26 cellular contexts compared by ENCODE assay signal in genomic region chr20:49976542-49976941, GRCh38. TPM values are rescaled to one million over a fixed set of nuclear protein-coding genes. Genes with fewer than 3 reads are reported as not detected.
DNase-seq lines count a peak whose midpoint lies in the region; ATAC-seq and TF ChIP-seq lines count a peak whose summit lies in the region.
"Had no signal": no experiment of that assay in that cellular context is flagged by ENCODE, and none has a peak within 500 bp of the region (broad histone marks: within the 10 kb centered on the region; RNA-seq: fewer than 3 reads in every experiment).

No MANE protein-coding gene starts in this region.

- no peaks in the 10 kb centered on the region for H3K27me3 ChIP-seq in MG63
- H3K27me3 ChIP-seq: uterus had no signal

- ATAC-seq in HG03439 (IDR thresholded peaks at IDR 0.05; ENCODE audit: unreplicated experiment), result no peak
- ATAC-seq: activated CD4-positive, CD25-positive, alpha-beta regulatory T cell treated with anti-CD3 and anti-CD28 coated beads, Interleukin-2, amount 50 U/mL, for 24 hours; activated CD8-positive, alpha-beta T cell treated with anti-CD3 and anti-CD28 coated beads for 36 hours; heart right ventricle; sciatic nerve had no signal

- H3K27ac Mint-ChIP-seq in progenitor cell of endocrine pancreas, result peak overlapping the region; percentile 62
- H3K27ac Mint-ChIP-seq: activated CD8-positive, alpha-beta T cell treated with anti-CD3 and anti-CD28 coated beads for 36 hours; activated naive CD4-positive, alpha-beta T cell treated with anti-CD3 and anti-CD28 coated beads for 36 hours; nephron had no signal

- no peaks in the 10 kb centered on the region for H3K9me3 Mint-ChIP-seq in progenitor cell of endocrine pancreas (ENCODE audit: low read depth)
- H3K9me3 Mint-ChIP-seq: activated CD8-positive, alpha-beta T cell treated with anti-CD3 and anti-CD28 coated beads for 36 hours; activated naive CD4-positive, alpha-beta T cell treated with anti-CD3 and anti-CD28 coated beads for 36 hours; nephron had no signal

- peaks cover 5% of the 10 kb centered on the region for H3K4me1 Mint-ChIP-seq in progenitor cell of endocrine pancreas (ENCODE audit: low read depth)

- H3K4me3 ChIP-seq in MG63 (no peak overlapping the region), epithelial cell of esophagus (ENCODE audit: low read length) (no peak overlapping the region)
- H3K4me3 ChIP-seq: coronary artery, heart right ventricle, left ventricle myocardium inferior, uterus had no signal

- H3K27me3 Mint-ChIP-seq in progenitor cell of endocrine pancreas, result peaks cover 23% of the 10 kb centered on the region
- H3K27me3 Mint-ChIP-seq: activated CD8-positive, alpha-beta T cell treated with anti-CD3 and anti-CD28 coated beads for 36 hours had no signal

- H3K36me3 ChIP-seq in MG63, result no peaks in the 10 kb centered on the region
- H3K36me3 ChIP-seq: heart right ventricle, left ventricle myocardium inferior, uterus had no signal

- no peaks in the 10 kb centered on the region for H3K9me3 ChIP-seq in MG63
- H3K9me3 ChIP-seq: heart right ventricle, left ventricle myocardium inferior, SK-N-SH, uterus had no signal

- TF ChIP-seq CTCF in epithelial cell of esophagus (IDR thresholded peaks at IDR 0.05; ENCODE audit: insufficient read depth, low read depth, low read length, missing control alignments) (no peak), progenitor cell of endocrine pancreas (IDR thresholded peaks at IDR 0.05; ENCODE audit: unreplicated experiment) (no peak)

- no peaks in the 10 kb centered on the region for H3K36me3 Mint-ChIP-seq in progenitor cell of endocrine pancreas (ENCODE audit: insufficient read depth)

- DNase-seq in EL (peak; percentile 39), MG63 (peak; percentile 53), epithelial cell of esophagus (ENCODE audit: low read depth) (peak; percentile 68), progenitor cell of endocrine pancreas (ENCODE audit: low spot score, unreplicated experiment) (no peak), COR-L47 (lab: John Stamatoyannopoulos, UW) (no peak), occipital lobe (lab: John Stamatoyannopoulos, UW) (no peak)
- no peak for DNase-seq in activated effector memory CD4-positive, alpha-beta T cell treated with Interleukin-2 at 50 U/mL for 16 hours
- DNase-seq: activated CD8-positive, alpha-beta T cell treated with anti-CD3 and anti-CD28 coated beads for 36 hours; activated naive CD4-positive, alpha-beta T cell treated with anti-CD3 and anti-CD28 coated beads for 36 hours; amniotic stem cell; GDM1; H7; heart right ventricle; left ventricle myocardium inferior; midbrain; NCI-H1417 treated with DMSO at 0.1 percent for 48 hours; NCI-H2171; NCI-H524 treated with DMSO at 0.1 percent for 48 hours; SK-N-SH; T-helper 9 cell; uterus had no signal

- no peak overlapping the region for H3K4me3 Mint-ChIP-seq in progenitor cell of endocrine pancreas (ENCODE audit: low read depth)
- H3K4me3 Mint-ChIP-seq: activated CD8-positive, alpha-beta T cell treated with anti-CD3 and anti-CD28 coated beads for 36 hours; activated naive CD4-positive, alpha-beta T cell treated with anti-CD3 and anti-CD28 coated beads for 36 hours; nephron had no signal

RNA-seq across cellular contexts. Expression of gene SNAI1, which starts 6.2 kb away (rescaled TPM):
- 0.12 and 0.82 TPM in 2 replicates for total RNA-seq in MG63 (2014; rRNA removed; shearing (Covaris generic); ENCODE audit: low replicate concordance)
- total RNA-seq in progenitor cell of endocrine pancreas, result 1.3 and 1.7 TPM in 2 replicates
- total RNA-seq in occipital lobe, result not detected

RNA-seq across cellular contexts. Expression of gene RNF114, which starts 40.3 kb away (rescaled TPM):
- 86.6 and 89.6 TPM in 2 replicates for total RNA-seq in MG63 (2014; rRNA removed; shearing (Covaris generic); ENCODE audit: low replicate concordance)
- total RNA-seq in progenitor cell of endocrine pancreas, result 56.6 and 62.3 TPM in 2 replicates
- 38.7 TPM for total RNA-seq in occipital lobe

Comparison
In these comparisons a context has a peak if more than half of its experiments do, and no peak if none do; other contexts are left out.
1. DNase-seq: peak in EL (single experiment), MG63 (single experiment) and epithelial cell of esophagus (single experiment); none in progenitor cell of endocrine pancreas (single experiment), COR-L47 (single experiment), occipital lobe (single experiment) and activated effector memory CD4-positive, alpha-beta T cell treated with Interleukin-2 at 50 U/mL for 16 hours (single experiment).